Comparison of ENCODE assay signal across 9 cellular contexts in genomic region chr4:1300466-1301455, GRCh38. TPM values are rescaled to one million over a fixed set of nuclear protein-coding genes. Genes with fewer than 3 reads are reported as not detected.
DNase-seq lines count a peak whose midpoint lies in the region; ATAC-seq and TF ChIP-seq lines count a peak whose summit lies in the region.
"Had no signal": no experiment of that assay in that cellular context is flagged by ENCODE, and none has a peak within 500 bp of the region (broad histone marks: within the 10 kb centered on the region; RNA-seq: fewer than 3 reads in every experiment).

No MANE protein-coding gene starts in this region.

- peaks cover 34% of the 10 kb centered on the region for H3K36me3 ChIP-seq in endodermal cell (ENCODE audit: control insufficient read depth, insufficient read depth, low read length)
- H3K36me3 ChIP-seq in naive thymus-derived CD4-positive, alpha-beta T cell (ENCODE audit: control insufficient read depth in 2 of 3, insufficient read depth in 3 of 3, low read length in 3 of 3) = peaks cover 0 to 51% (median 0%) of the 10 kb centered on the region in 3 experiments

- POLR2A ChIA-PET in RWPE1 (lab: Yijun Ruan, JAX; ENCODE audit: low non-redundant PET) = no interaction called here
- POLR2A ChIA-PET in naive thymus-derived CD4-positive, alpha-beta T cell (lab: Charles Lee) = interaction anchor here (2.0 to 2.2 kb wide), 2 partner anchors 9 to 11 kb away, joined by 6 to 11 read pairs; partner anchors contain the start of gene MAEA

- H3K4me3 ChIP-seq in endodermal cell (ENCODE audit: low read length) = no peak overlapping the region
- H3K4me3 ChIP-seq in naive thymus-derived CD4-positive, alpha-beta T cell (ENCODE audit: low read length) = no peak overlapping the region
- H3K4me3 ChIP-seq in coronary artery = no peak overlapping the region
- H3K4me3 ChIP-seq: thyroid gland had no signal

- H3K27me3 ChIP-seq in endodermal cell (ENCODE audit: control insufficient read depth, insufficient read depth, low read length, poor library complexity, severe bottlenecking) = no peaks in the 10 kb centered on the region
- no peaks in the 10 kb centered on the region for H3K27me3 ChIP-seq in naive thymus-derived CD4-positive, alpha-beta T cell (ENCODE audit: control insufficient read depth in 2 of 2, insufficient read depth in 2 of 2, low read length in 2 of 2)
- H3K27me3 ChIP-seq: thyroid gland had no signal

- peaks cover 18% of the 10 kb centered on the region for H3K4me1 Mint-ChIP-seq in endodermal cell
- peaks cover 24 to 64% (median 52%) of the 10 kb centered on the region in 7 donors for H3K4me1 Mint-ChIP-seq in naive thymus-derived CD4-positive, alpha-beta T cell

- H3K9me3 ChIP-seq in endodermal cell (ENCODE audit: control insufficient read depth, low read length) = no peaks in the 10 kb centered on the region
- no peaks in the 10 kb centered on the region for H3K9me3 ChIP-seq in naive thymus-derived CD4-positive, alpha-beta T cell (ENCODE audit: control insufficient read depth in 2 of 3, low read length in 3 of 3)
- H3K9me3 ChIP-seq: thyroid gland had no signal

- peaks cover 2% of the 10 kb centered on the region for H3K4me1 ChIP-seq in endodermal cell (ENCODE audit: control insufficient read depth, insufficient read depth, low read length)
- peaks cover 0 to under 1% of the 10 kb centered on the region in 2 donors for H3K4me1 ChIP-seq in naive thymus-derived CD4-positive, alpha-beta T cell (ENCODE audit: control insufficient read depth in 2 of 2, insufficient read depth in 2 of 2, low read length in 2 of 2)

- peak overlapping the region; percentile 12 for H3K27ac Mint-ChIP-seq in endodermal cell
- peak overlapping the region in 5 of 9 donors; percentile 21 to 79 (median 40) for H3K27ac Mint-ChIP-seq in naive thymus-derived CD4-positive, alpha-beta T cell

- no peaks in the 10 kb centered on the region for H3K27me3 Mint-ChIP-seq in endodermal cell (ENCODE audit: insufficient read depth)
- H3K27me3 Mint-ChIP-seq in naive thymus-derived CD4-positive, alpha-beta T cell = no peaks in the 10 kb centered on the region

- no peak for TF ChIP-seq CTCF in RWPE1 (conservative IDR thresholded peaks at IDR 0.05; ENCODE audit: low read depth)
- TF ChIP-seq CTCF in endodermal cell (conservative IDR thresholded peaks at IDR 0.05) = no peak
- TF ChIP-seq CTCF in coronary artery (IDR thresholded peaks at IDR 0.05) = no peak

- no peaks in the 10 kb centered on the region for H3K9me3 Mint-ChIP-seq in endodermal cell
- no peaks in the 10 kb centered on the region for H3K9me3 Mint-ChIP-seq in naive thymus-derived CD4-positive, alpha-beta T cell

- ATAC-seq in naive thymus-derived CD4-positive, alpha-beta T cell = peak; percentile 85
- ATAC-seq in GM18520 (IDR thresholded peaks at IDR 0.05; ENCODE audit: unreplicated experiment) (no peak), HG03045 (IDR thresholded peaks at IDR 0.05; ENCODE audit: unreplicated experiment) (no peak), HG02571 (IDR thresholded peaks at IDR 0.05; ENCODE audit: unreplicated experiment) (no peak)

- H3K4me3 Mint-ChIP-seq in endodermal cell = no peak overlapping the region
- peak overlapping the region in 1 of 10 donors; percentile 33 for H3K4me3 Mint-ChIP-seq in naive thymus-derived CD4-positive, alpha-beta T cell

- CTCF ChIA-PET in RWPE1 (lab: Yijun Ruan, JAX) = interaction anchor here (0.6 kb wide), 2 partner anchors 101 to 587 kb away, joined by 3 read pairs; no protein-coding TSS in a partner anchor
- CTCF ChIA-PET in naive thymus-derived CD4-positive, alpha-beta T cell (lab: Charles Lee) = interaction anchor here (0.7 kb wide), 1 partner anchor 44 kb away, joined by 3 read pairs; no protein-coding TSS in a partner anchor

- H3K27ac ChIP-seq in RWPE1 (peak overlapping the region; percentile 98), endodermal cell (ENCODE audit: low read depth, low read length) (no peak overlapping the region), coronary artery (peak overlapping the region in 1 of 2 donors; percentile 72)
- no peak overlapping the region for H3K27ac ChIP-seq in naive thymus-derived CD4-positive, alpha-beta T cell (ENCODE audit: low read depth, low read length)
- H3K27ac ChIP-seq: thyroid gland had no signal

- 90 to 91% methylated on average over 37 to 40 of the region's 40 CpGs for WGBS in endodermal cell (ENCODE audit: insufficient coverage in 1 of 2, insufficient read length in 1 of 2), 2 experiments

- DNase-seq in AML-193 (lab: John Stamatoyannopoulos, UW) (peak; percentile 93), RWPE1 (ENCODE audit: low spot score) (peak; percentile 89), endodermal cell (no peak), coronary artery (ENCODE audit: low spot score) (no peak)
- peak in 1 of 9 donors; percentile 37 for DNase-seq in naive thymus-derived CD4-positive, alpha-beta T cell

- H3K36me3 Mint-ChIP-seq in endodermal cell (ENCODE audit: low read depth) = peaks cover 50% of the 10 kb centered on the region
- H3K36me3 Mint-ChIP-seq in naive thymus-derived CD4-positive, alpha-beta T cell = peaks cover 0 to 44% (median 20%) of the 10 kb centered on the region in 5 donors

- intact Hi-C loops in naive thymus-derived CD4-positive, alpha-beta T cell (cut with micrococcal nuclease) = no loop called here

- H3K9ac ChIP-seq in endodermal cell (ENCODE audit: extremely low read depth, low read length, poor library complexity, severe bottlenecking) = no peak overlapping the region

RNA-seq across cellular contexts. Expression of gene MAEA, which starts 11.1 kb away (rescaled TPM):
- total RNA-seq in endodermal cell = 10 to 100 TPM; 48.8 to 72.7 TPM
- polyA plus RNA-seq in endodermal cell (2013, experiment 1 of 2) = 72.4 TPM
- polyA plus RNA-seq in endodermal cell (2013, experiment 2 of 2) = 65.4 TPM
- 10 to 100 TPM; 56.2 to 92.2 (median 79.4) TPM for total RNA-seq in naive thymus-derived CD4-positive, alpha-beta T cell
- 10 to 100 TPM; 45.3 to 88.5 TPM for polyA plus RNA-seq in naive thymus-derived CD4-positive, alpha-beta T cell

RNA-seq across cellular contexts. Expression of gene UVSSA, which starts 46.2 kb away (rescaled TPM):
- 10 to 100 TPM; 50.4 to 61.6 TPM for total RNA-seq in endodermal cell
- 19.2 TPM for polyA plus RNA-seq in endodermal cell (2013, experiment 1 of 2)
- 17.1 TPM for polyA plus RNA-seq in endodermal cell (2013, experiment 2 of 2)
- 10 to 100 TPM; 29.5 to 44.1 (median 39.7) TPM for total RNA-seq in naive thymus-derived CD4-positive, alpha-beta T cell
- 1 to 10 TPM; 3.2 to 9.1 TPM for polyA plus RNA-seq in naive thymus-derived CD4-positive, alpha-beta T cell

RNA-seq across cellular contexts. Expression of gene CTBP1, which starts 51.8 kb away (rescaled TPM):
- 100 to 1,000 TPM; 181 to 189 TPM for total RNA-seq in endodermal cell
- polyA plus RNA-seq in endodermal cell (2013, experiment 1 of 2) = 145 TPM
- 147 TPM for polyA plus RNA-seq in endodermal cell (2013, experiment 2 of 2)
- 100 to 1,000 TPM; 177 to 233 (median 200) TPM for total RNA-seq in naive thymus-derived CD4-positive, alpha-beta T cell
- 10 to 100 TPM; 57.2 to 79.2 TPM for polyA plus RNA-seq in naive thymus-derived CD4-positive, alpha-beta T cell

Comparison
In these comparisons a context has a peak if more than half of its experiments do, and no peak if none do; other contexts are left out.
1. DNase-seq: peak in AML-193 (2 of 2) and RWPE1 (single experiment); none in endodermal cell (single experiment) and coronary artery (single experiment).